ENCODE assay signal across 23 cellular contexts in genomic region chr9:5427005-5427404, GRCh38. TPM values are rescaled to one million over a fixed set of nuclear protein-coding genes. Genes with fewer than 3 reads are reported as not detected.
DNase-seq lines count a peak whose midpoint lies in the region; ATAC-seq, FAIRE-seq and TF ChIP-seq lines count a peak whose summit lies in the region.
"Had no signal": no experiment of that assay in that cellular context is flagged by ENCODE, and none has a peak within 500 bp of the region (broad histone marks: within the 10 kb centered on the region; RNA-seq: fewer than 3 reads in every experiment).

No MANE protein-coding gene starts in this region.

- H3K27me3 ChIP-seq in SK-N-SH (ENCODE audit: insufficient read depth) (no peaks in the 10 kb centered on the region), GM12878 (replicated peaks in 1 of 2; ENCODE audit: control insufficient read depth in 2 of 2, insufficient read depth in 2 of 2, low read length in 1 of 2) (no peaks in the 10 kb centered on the region), foreskin keratinocyte (no peaks in the 10 kb centered on the region), gastrocnemius medialis (no peaks in the 10 kb centered on the region), gastroesophageal sphincter (no peaks in the 10 kb centered on the region)
- H3K27me3 ChIP-seq: BLaER1 treated with 17β-estradiol and CSF1 and Interleukin-3, amounts not matched to agents 10 nM and 100 nM had no signal

- H3K4me1 Mint-ChIP-seq in stimulated activated effector memory CD8-positive, alpha-beta T cell treated with anti-CD3 and anti-CD28 coated beads, Interleukin-12 subunit alpha, Interleukin-12 subunit beta, amount 100 ng/mL, for 72 hours: no peaks in the 10 kb centered on the region
- H3K4me1 Mint-ChIP-seq: B cell had no signal

- no peak for TF ChIP-seq CTCF in SK-N-SH (IDR thresholded peaks at IDR 0.05)
- no peak for TF ChIP-seq CTCF in GM12878 (IDR thresholded peaks at IDR 0.05 in 2 of 3, conservative IDR thresholded peaks at IDR 0.05 in 1 of 3; ENCODE audit: control insufficient read depth in 2 of 3, extremely low read depth in 1 of 3, insufficient read depth in 1 of 3, low read depth in 3 of 3, low read length in 3 of 3)
- no peak for TF ChIP-seq CTCF in foreskin keratinocyte (conservative IDR thresholded peaks at IDR 0.05)
- TF ChIP-seq CTCF in gastrocnemius medialis (IDR thresholded peaks at IDR 0.05 in 4 of 5, conservative IDR thresholded peaks at IDR 0.05 in 1 of 5): no peak
- no peak for TF ChIP-seq CTCF in gastroesophageal sphincter (IDR thresholded peaks at IDR 0.05)

- H3K27ac Mint-ChIP-seq in stimulated activated effector memory CD8-positive, alpha-beta T cell treated with anti-CD3 and anti-CD28 coated beads, Interleukin-12 subunit alpha, Interleukin-12 subunit beta, amount 100 ng/mL, for 72 hours: peak overlapping the region; percentile 73
- H3K27ac Mint-ChIP-seq: B cell; CD4-positive, alpha-beta T cell had no signal

- no peaks in the 10 kb centered on the region for H3K9me2 ChIP-seq in SK-N-SH

- BruUV-seq in GM12878 (replicated peaks; lab: Mats Ljungman, UMichigan): no TSS peak

- no peaks in the 10 kb centered on the region for H4K20me1 ChIP-seq in SK-N-SH (ENCODE audit: insufficient read depth)
- no peaks in the 10 kb centered on the region for H4K20me1 ChIP-seq in GM12878 (ENCODE audit: control insufficient read depth, insufficient read depth)
- H4K20me1 ChIP-seq: BLaER1 treated with 17β-estradiol and CSF1 and Interleukin-3, amounts not matched to agents 10 nM and 100 nM had no signal

- no peaks in the 10 kb centered on the region for H3K9me3 Mint-ChIP-seq in stimulated activated effector memory CD8-positive, alpha-beta T cell treated with anti-CD3 and anti-CD28 coated beads, Interleukin-12 subunit alpha, Interleukin-12 subunit beta, amount 100 ng/mL, for 72 hours
- H3K9me3 Mint-ChIP-seq: CD4-positive, alpha-beta T cell; CD8-positive, alpha-beta T cell had no signal

- no peak for TF ChIP-seq EP300 in SK-N-SH (IDR thresholded peaks at IDR 0.05; ENCODE audit: borderline replicate concordance in 1 of 2, low read depth in 1 of 2, low read length in 1 of 2)
- no peak for TF ChIP-seq EP300 in GM12878 (IDR thresholded peaks at IDR 0.05; ENCODE audit: borderline replicate concordance in 1 of 2, control insufficient read depth in 1 of 2, low read depth in 2 of 2, low read length in 2 of 2)
- no peak for TF ChIP-seq EP300 in gastroesophageal sphincter (IDR thresholded peaks at IDR 0.05)

- H3K9me3 ChIP-seq in SK-N-SH (no peaks in the 10 kb centered on the region), GM12878 (replicated peaks; ENCODE audit: control insufficient read depth, insufficient read depth, low read length) (no peaks in the 10 kb centered on the region), gastrocnemius medialis (no peaks in the 10 kb centered on the region), gastroesophageal sphincter (no peaks in the 10 kb centered on the region)
- H3K9me3 ChIP-seq: A549, Caco-2 had no signal

- peaks cover 4% of the 10 kb centered on the region for H3F3A ChIP-seq in SK-N-SH (replicated peaks; ENCODE audit: insufficient read depth)

- no peak overlapping the region for H3K4me2 ChIP-seq in SK-N-SH
- H3K4me2 ChIP-seq in GM12878 (ENCODE audit: control insufficient read depth, insufficient read depth): no peak overlapping the region
- H3K4me2 ChIP-seq: A549; BLaER1 treated with 17β-estradiol and CSF1 and Interleukin-3, amounts not matched to agents 10 nM and 100 nM had no signal

- H3K27ac ChIP-seq in SK-N-SH (ENCODE audit: low read depth in 2 of 2, low read length in 1 of 2) (no peak overlapping the region), GM12878 (ENCODE audit: control insufficient read depth, insufficient read depth) (no peak overlapping the region), foreskin keratinocyte (no peak overlapping the region), gastrocnemius medialis (no peak overlapping the region), gastroesophageal sphincter (no peak overlapping the region)
- H3K27ac ChIP-seq: 22Rv1; A549; BLaER1 treated with 17β-estradiol and CSF1 and Interleukin-3, amounts not matched to agents 10 nM and 100 nM; C4-2B had no signal

- H3K36me3 ChIP-seq in SK-N-SH (replicated peaks in 1 of 2; ENCODE audit: control insufficient read depth in 1 of 2, insufficient read depth in 2 of 2, low read length in 1 of 2) (peaks cover 9% of the 10 kb centered on the region in 2 experiments), GM12878 (ENCODE audit: control insufficient read depth in 2 of 2, insufficient read depth in 2 of 2, low read length in 1 of 2) (peaks cover 1 to 4% of the 10 kb centered on the region in 2 experiments; a peak in 3 of 4 replicates), gastrocnemius medialis (peaks cover 0 to 6% of the 10 kb centered on the region in 2 donors), gastroesophageal sphincter (peaks cover 0 to 39% of the 10 kb centered on the region in 2 donors)

- no peak for TF ChIP-seq RAD21 in SK-N-SH (IDR thresholded peaks at IDR 0.05; ENCODE audit: low read length)
- no peak for TF ChIP-seq RAD21 in GM12878 (IDR thresholded peaks at IDR 0.05; ENCODE audit: insufficient read depth, low read depth, low read length)

- H2AFZ ChIP-seq in SK-N-SH (ENCODE audit: low read depth): no peak overlapping the region
- no peak overlapping the region for H2AFZ ChIP-seq in GM12878 (ENCODE audit: control insufficient read depth, low read depth, low read length)

- ATAC-seq in SK-N-SH treated with all-trans-retinoic acid at 6 μM for 48 hours (no peak), GM12878 (no peak), foreskin keratinocyte (peak; percentile 51), gastrocnemius medialis (no peak), gastroesophageal sphincter (no peak)
- ATAC-seq in stimulated activated effector memory CD8-positive, alpha-beta T cell treated with anti-CD3 and anti-CD28 coated beads, Interleukin-12 subunit alpha, Interleukin-12 subunit beta, amount 100 ng/mL, for 72 hours: no peak
- ATAC-seq: A549; CD8-positive, alpha-beta T cell had no signal

- SMC1A ChIA-PET in GM12878 (lab: Charles Lee; ENCODE audit: uncharacterized antibody, unreplicated experiment): interaction anchor here (0.9 to 1.9 kb wide), 8 partner anchors 12 to 668 kb away, joined by 3 to 12 read pairs (median 4); no protein-coding TSS in a partner anchor

- DNase-seq in SK-N-SH (no peak), GM12878 (ENCODE audit: low read depth, low spot score) (no peak), foreskin keratinocyte (no peak), gastrocnemius medialis (no peak), dedifferentiated amniotic fluid mesenchymal stem cell (ENCODE audit: extremely low spot score) (no peak)
- no peak for DNase-seq in stimulated activated effector memory CD8-positive, alpha-beta T cell treated with anti-CD3 and anti-CD28 coated beads, Interleukin-12 subunit alpha, Interleukin-12 subunit beta, amount 100 ng/mL, for 72 hours (ENCODE audit: low spot score in 2 of 2)
- DNase-seq: AML-193; Caco-2; Calu3; CD4-positive, alpha-beta T cell; CD8-positive, alpha-beta T cell; DMS79 treated with DMSO at 0.1 percent for 48 hours; GF-D8 had no signal

- CTCF ChIA-PET in SK-N-SH (lab: Yijun Ruan, JAX): interaction anchor here (2.0 kb wide), 1 partner anchor 240 kb away, joined by 7 read pairs; no protein-coding TSS in a partner anchor
- CTCF ChIA-PET in GM12878 (lab: Yijun Ruan, JAX): interaction anchor here (1.3 to 3.2 kb wide), 7 partner anchors 16 to 677 kb away, joined by 3 to 26 read pairs (median 10); no protein-coding TSS in a partner anchor

- H3K4me3 ChIP-seq in SK-N-SH (ENCODE audit: low read depth in 2 of 2, low read length in 1 of 2) (no peak overlapping the region), GM12878 (no peak overlapping the region), gastrocnemius medialis (no peak overlapping the region), gastroesophageal sphincter (no peak overlapping the region)
- H3K4me3 ChIP-seq: A549; BLaER1 treated with 17β-estradiol and CSF1 and Interleukin-3, amounts not matched to agents 10 nM and 100 nM had no signal

- H3K4me1 ChIP-seq in SK-N-SH (ENCODE audit: control insufficient read depth in 1 of 2, insufficient read depth in 2 of 2, low read depth in 1 of 2, low read length in 1 of 2) (no peaks in the 10 kb centered on the region; a peak in 1 of 4 replicates), GM12878 (ENCODE audit: control insufficient read depth, insufficient read depth, low read length) (no peaks in the 10 kb centered on the region), foreskin keratinocyte (no peaks in the 10 kb centered on the region), gastrocnemius medialis (no peaks in the 10 kb centered on the region), gastroesophageal sphincter (no peaks in the 10 kb centered on the region)
- H3K4me1 ChIP-seq: A549; BLaER1 treated with 17β-estradiol and CSF1 and Interleukin-3, amounts not matched to agents 10 nM and 100 nM; Caco-2 had no signal

- H3K4me3 Mint-ChIP-seq in stimulated activated effector memory CD8-positive, alpha-beta T cell treated with anti-CD3 and anti-CD28 coated beads, Interleukin-12 subunit alpha, Interleukin-12 subunit beta, amount 100 ng/mL, for 72 hours: no peak overlapping the region
- H3K4me3 Mint-ChIP-seq: B cell; CD4-positive, alpha-beta T cell; CD8-positive, alpha-beta T cell had no signal

- TF ChIP-seq POLR2A in GM12878 (IDR thresholded peaks at IDR 0.05; ENCODE audit: low read depth, low read length) (no peak), gastrocnemius medialis (IDR thresholded peaks at IDR 0.05) (no peak), gastroesophageal sphincter (IDR thresholded peaks at IDR 0.05) (no peak)

- POLR2A ChIA-PET in SK-N-SH (lab: Yijun Ruan, JAX): no interaction called here
- POLR2A ChIA-PET in GM12878 (lab: Charles Lee): no interaction called here

- intact Hi-C loops in GM12878 (cut with micrococcal nuclease; ENCODE audit: unreplicated experiment): loop anchor here (5.0 to 10.0 kb wide), 4 partner anchors 242 to 665 kb away; partner anchors contain the start of genes INSL6 and JAK2
- intact Hi-C loops in gastrocnemius medialis (cut with DNase I; ENCODE audit: low total_unique reads): no loop called here

- H3K9ac ChIP-seq in SK-N-SH (no peak overlapping the region), GM12878 (ENCODE audit: control insufficient read depth, insufficient read depth, low read length) (no peak overlapping the region)
- H3K9ac ChIP-seq: BLaER1 treated with 17β-estradiol and CSF1 and Interleukin-3, amounts not matched to agents 10 nM and 100 nM had no signal

- in situ Hi-C loops in GM12878 (cut with MboI): loop anchor here (5.0 kb wide), 1 partner anchor 355 kb away; no protein-coding TSS in a partner anchor
- in situ Hi-C loops in gastrocnemius medialis (cut with MboI; ENCODE audit: low sequenced_read_pairs in 4 of 4): loop anchor here (25.0 kb wide), 4 partner anchors 415 to 740 kb away; partner anchors contain the start of genes CDC37L1 (in 1 of the 4) and RCL1 (in 1 of the 4)

- peak; percentile 18 for FAIRE-seq in GM12878 (lab: Jason Lieb, UNC)
- FAIRE-seq: D721Med, G401.6, GM18507 had no signal

- H3K79me2 ChIP-seq in SK-N-SH (ENCODE audit: insufficient read depth): no peaks in the 10 kb centered on the region
- no peaks in the 10 kb centered on the region for H3K79me2 ChIP-seq in GM12878 (ENCODE audit: control insufficient read depth, insufficient read depth, low read length)

- H3K36me3 Mint-ChIP-seq in stimulated activated effector memory CD8-positive, alpha-beta T cell treated with anti-CD3 and anti-CD28 coated beads, Interleukin-12 subunit alpha, Interleukin-12 subunit beta, amount 100 ng/mL, for 72 hours: peaks cover 16% of the 10 kb centered on the region

- RAD21 ChIA-PET in GM12878 (lab: Charles Lee; ENCODE audit: unreplicated experiment): interaction anchor here (1.6 to 1.9 kb wide), 3 partner anchors 12 to 354 kb away, joined by 4 to 6 read pairs (median 6); no protein-coding TSS in a partner anchor

RNA-seq across cellular contexts. Expression of gene PLGRKT, which starts 10.7 kb away (rescaled TPM):
- polyA plus RNA-seq in SK-N-SH (2012; rRNA removed) (11.4 and 13.1 TPM in 2 replicates), GM12878 (2011; rRNA removed) (34.8 and 53.5 TPM in 2 replicates), GM12878 (2014; fragmentation: Illumina TruSeq; extraction: Trizol) (28.0 and 32.8 TPM in 2 replicates), GM12878 (2014; fragmentation: Nextera tagmentation; extraction: Ambion mirVana) (10 to 100 TPM; 62.2 to 64.4 TPM), GM12878 (2014; rRNA removed) (23.0 and 27.8 TPM in 2 replicates), GM12878 (2016; fragmentation: Nextera tagmentation; extraction: Ambion mirVana) (10 to 100 TPM; 65.4 to 72.3 TPM), foreskin keratinocyte (56.3 and 57.2 TPM in 2 replicates)
- polyA plus RNA-seq in SK-N-SH (2012; cell fraction: cytosol; rRNA removed): 19.4 and 23.2 TPM in 2 replicates
- 3.1 and 5.8 TPM in 2 replicates for polyA plus RNA-seq in SK-N-SH (2012; cell fraction: nucleus; rRNA removed)
- total RNA-seq in GM12878 (2013; cell fraction: nucleolus; rRNA removed): 9.8 and 12.2 TPM in 2 replicates
- total RNA-seq in GM12878 (2014; rRNA removed) (25.2 and 28.2 TPM in 2 replicates), GM12878 (2014; rRNA removed; fragmentation: Illumina TruSeq; extraction: Trizol) (42.0 and 45.9 TPM in 2 replicates), GM12878 (2021) (29.0 and 34.2 TPM in 2 replicates), foreskin keratinocyte (49.3 and 55.6 TPM in 2 replicates), gastrocnemius medialis (10 to 100 TPM; 12.3 to 38.1 (median 15.1) TPM), gastroesophageal sphincter (10 to 100 TPM in 3 of 4 donors, 1 to 10 TPM in 1; 8.8 to 22.6 (median 13.3) TPM)
- polyA plus RNA-seq in GM12878 (2011; ENCODE audit: low read depth): 12.6 TPM
- 12.3 and 13.3 TPM in 2 replicates for polyA plus RNA-seq in GM12878 (2011; cell fraction: cytosol; rRNA removed)
- polyA plus RNA-seq in GM12878 (2011; cell fraction: nucleus; rRNA removed): 7.5 and 8.7 TPM in 2 replicates
- polyA plus RNA-seq in GM12878 (2012): 18.1 and 20.1 TPM in 2 replicates
- polyA minus RNA-seq in GM12878 (2011; rRNA and poly(A)+ RNA removed): 4.7 and 7.4 TPM in 2 replicates
- 5.4 and 6.7 TPM in 2 replicates for polyA minus RNA-seq in GM12878 (2011; cell fraction: cytosol; rRNA and poly(A)+ RNA removed)
- 5.1 and 9.6 TPM in 2 replicates for polyA minus RNA-seq in GM12878 (2011; cell fraction: nucleus; rRNA and poly(A)+ RNA removed)

RNA-seq across cellular contexts. Expression of gene CD274, which starts 23.3 kb away (rescaled TPM):
- 25.8 and 30.9 TPM in 2 replicates for polyA plus RNA-seq in SK-N-SH (2012; rRNA removed)
- polyA plus RNA-seq in SK-N-SH (2012; cell fraction: cytosol; rRNA removed): 28.2 and 30.3 TPM in 2 replicates
- polyA plus RNA-seq in SK-N-SH (2012; cell fraction: nucleus; rRNA removed): 24.6 and 47.3 TPM in 2 replicates
- 338 and 344 TPM in 2 replicates for total RNA-seq in GM12878 (2013; cell fraction: nucleolus; rRNA removed)
- 27.6 and 36.9 TPM in 2 replicates for total RNA-seq in GM12878 (2014; rRNA removed)
- 28.4 and 32.0 TPM in 2 replicates for total RNA-seq in GM12878 (2014; rRNA removed; fragmentation: Illumina TruSeq; extraction: Trizol)
- total RNA-seq in GM12878 (2021): 23.5 and 26.6 TPM in 2 replicates
- polyA plus RNA-seq in GM12878 (2011; ENCODE audit: low read depth): 13.3 TPM
- 128 and 134 TPM in 2 replicates for polyA plus RNA-seq in GM12878 (2011; rRNA removed)
- 38.8 and 53.1 TPM in 2 replicates for polyA plus RNA-seq in GM12878 (2011; cell fraction: cytosol; rRNA removed)
- polyA plus RNA-seq in GM12878 (2011; cell fraction: nucleus; rRNA removed): 186 and 257 TPM in 2 replicates
- 15.5 and 24.2 TPM in 2 replicates for polyA plus RNA-seq in GM12878 (2012)
- 34.3 and 37.7 TPM in 2 replicates for polyA plus RNA-seq in GM12878 (2014; fragmentation: Illumina TruSeq; extraction: Trizol)
- polyA plus RNA-seq in GM12878 (2014; fragmentation: Nextera tagmentation; extraction: Ambion mirVana): 10 to 100 TPM in 1 of 2 experiments, 1 to 10 TPM in 1; 9.4 to 12.2 TPM
- 24.6 and 25.6 TPM in 2 replicates for polyA plus RNA-seq in GM12878 (2014; rRNA removed)
- 10 to 100 TPM; 16.1 to 16.4 TPM for polyA plus RNA-seq in GM12878 (2016; fragmentation: Nextera tagmentation; extraction: Ambion mirVana)
- 79.0 and 144 TPM in 2 replicates for polyA minus RNA-seq in GM12878 (2011; rRNA and poly(A)+ RNA removed)
- 14.4 and 17.0 TPM in 2 replicates for polyA minus RNA-seq in GM12878 (2011; cell fraction: cytosol; rRNA and poly(A)+ RNA removed)
- 141 and 142 TPM in 2 replicates for polyA minus RNA-seq in GM12878 (2011; cell fraction: nucleus; rRNA and poly(A)+ RNA removed)
- total RNA-seq in foreskin keratinocyte: 26.1 and 27.6 TPM in 2 replicates
- polyA plus RNA-seq in foreskin keratinocyte: 11.5 and 12.1 TPM in 2 replicates
- 1 to 10 TPM in 3 of 4 donors, under 1 TPM in 1; 0.61 to 7.2 (median 1.6) TPM for total RNA-seq in gastrocnemius medialis
- total RNA-seq in gastroesophageal sphincter: 1 to 10 TPM in 3 of 4 donors, under 1 TPM in 1; 0.73 to 3.6 (median 2.7) TPM
- total RNA-seq: Caco-2 had no signal

Comparison
In these comparisons a context has a peak if more than half of its experiments do, and no peak if none do; other contexts are left out.
1. Of the 26 proteins assayed by ChIP-seq in both GM12878 and SK-N-SH: peak only in GM12878: none; only in SK-N-SH: JUND; in both: none; in neither: 25.